ENCODE assay signal across 8 cellular contexts in genomic region chr10:18104223-18104872, GRCh38. TPM values are rescaled to one million over a fixed set of nuclear protein-coding genes. Genes with fewer than 3 reads are reported as not detected.
DNase-seq lines count a peak whose midpoint lies in the region; ATAC-seq and TF ChIP-seq lines count a peak whose summit lies in the region.

No MANE protein-coding gene starts in this region.

- H3K9me3 ChIP-seq in A673 (ENCODE audit: low read depth, low read length, poor library complexity, severe bottlenecking): no peaks in the 10 kb centered on the region

- H3K36me3 Mint-ChIP-seq in activated T-cell treated with anti-CD3 and anti-CD28 coated beads, Interleukin-2, amount 50 U/mL, for 4 hours (ENCODE audit: insufficient read depth): no peaks in the 10 kb centered on the region

- no peak overlapping the region for H3K4me3 Mint-ChIP-seq in activated T-cell treated with anti-CD3 and anti-CD28 coated beads, Interleukin-2, amount 50 U/mL, for 4 hours

- intact Hi-C loops in A673 (cut with micrococcal nuclease; ENCODE audit: unreplicated experiment): loop anchor here (1.0 kb wide), 1 partner anchor 194 kb away; no protein-coding TSS in a partner anchor

- no TSS peak for BruUV-seq in A673 (replicated peaks; lab: Mats Ljungman, UMichigan)

- no peaks in the 10 kb centered on the region for H3K4me1 Mint-ChIP-seq in activated T-cell treated with anti-CD3 and anti-CD28 coated beads, Interleukin-2, amount 50 U/mL, for 4 hours (ENCODE audit: low read depth)

- H3K36me3 ChIP-seq in A673 (ENCODE audit: insufficient read depth, low read length, poor library complexity, severe bottlenecking): no peaks in the 10 kb centered on the region

- H3K27me3 Mint-ChIP-seq in activated T-cell treated with anti-CD3 and anti-CD28 coated beads, Interleukin-2, amount 50 U/mL, for 4 hours (ENCODE audit: low read depth): no peaks in the 10 kb centered on the region

- no peak for ATAC-seq in activated T-cell treated with anti-CD3 and anti-CD28 coated beads, Interleukin-2, amount 50 U/mL, for 4 hours
- ATAC-seq in HG02852 (IDR thresholded peaks at IDR 0.05; ENCODE audit: unreplicated experiment) (no peak), HG02840 (IDR thresholded peaks at IDR 0.05; ENCODE audit: low FRiP score, unreplicated experiment) (no peak)

- no peak overlapping the region for H3K4me3 ChIP-seq in A673 (ENCODE audit: low read depth, low read length, poor library complexity, severe bottlenecking)

- no peak overlapping the region for H3K27ac ChIP-seq in A673 (ENCODE audit: low read depth, low read length, poor library complexity, severe bottlenecking)

- TF ChIP-seq CTCF in A673 (conservative IDR thresholded peaks at IDR 0.05; ENCODE audit: low read depth, low read length) (peak; percentile 89), GM12872 (IDR thresholded peaks at IDR 0.05; ENCODE audit: insufficient read depth, low read depth, low read length) (peak; percentile 57)

- no peaks in the 10 kb centered on the region for H3K27me3 ChIP-seq in A673 (replicated peaks; ENCODE audit: insufficient read depth, low read depth, low read length, poor library complexity)

- H3K4me1 ChIP-seq in A673 (ENCODE audit: insufficient read depth, low read length, poor library complexity, severe bottlenecking): peaks cover 4% of the 10 kb centered on the region

- H3K9me3 Mint-ChIP-seq in activated T-cell treated with anti-CD3 and anti-CD28 coated beads, Interleukin-2, amount 50 U/mL, for 4 hours: no peaks in the 10 kb centered on the region

- peak; percentile 75 for DNase-seq in A673 (ENCODE audit: low spot score)
- peak; percentile 24 for DNase-seq in NCI-H69 (lab: John Stamatoyannopoulos, UW)
- peak; percentile 8 for DNase-seq in activated T-cell treated with anti-CD3 and anti-CD28 coated beads, Interleukin-2, amount 50 U/mL, for 4 hours
- DNase-seq in germinal center (ENCODE audit: low spot score): peak; percentile 32
- DNase-seq in pons (ENCODE audit: low spot score): peak; percentile 39

- POLR2A ChIA-PET in A673 (lab: Charles Lee; ENCODE audit: low non-redundant PET): no interaction called here

- CTCF ChIA-PET in A673 (lab: Charles Lee): no interaction called here

RNA-seq across cellular contexts. Expression of gene CACNB2, which starts 35.9 kb away (rescaled TPM):
- 30.0 and 34.1 TPM in 2 replicates for total RNA-seq in A673 (2021)
- total RNA-seq in activated T-cell treated with anti-CD3 and anti-CD28 coated beads, Interleukin-2, amount 50 U/mL, for 4 hours: not detected

Comparison
In these comparisons a context has a peak if more than half of its experiments do, and no peak if none do; other contexts are left out.
1. DNase-seq: peak in every context shown above with its lines; median percentile 75 in A673; 39 in pons; 32 in germinal center; 24 in NCI-H69; 8 in activated T-cell treated with anti-CD3 and anti-CD28 coated beads, Interleukin-2, amount 50 U/mL, for 4 hours.
2. RNA of gene CACNB2, which starts 35.9 kb away (total RNA-seq): 30.0 to 34.1 TPM in A673; not detected in activated T-cell treated with anti-CD3 and anti-CD28 coated beads, Interleukin-2, amount 50 U/mL, for 4 hours; every median in the first group is over 10 times any median in the second.